Comparison of ENCODE assay signal across 1 cellular context in the genomic region with DNA sequence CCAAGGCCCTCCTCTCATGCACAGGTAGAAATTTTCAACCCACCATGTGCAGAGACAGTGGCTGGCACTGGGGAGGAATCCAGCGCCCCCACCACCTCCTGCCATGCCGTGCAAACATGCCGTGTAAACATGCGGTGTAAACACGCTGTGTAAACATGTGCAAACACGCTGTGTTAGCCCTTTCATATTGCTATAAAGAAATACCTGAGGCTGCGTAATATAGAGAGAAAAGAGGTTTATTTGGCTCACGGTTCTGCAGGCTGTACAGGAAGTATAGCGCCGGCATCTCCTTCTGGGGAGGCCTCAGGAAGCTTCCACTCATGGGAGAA.
TF ChIP-seq lines count a peak whose summit lies in the region.

No MANE protein-coding gene starts in this region.

TF ChIP-seq in K562, 482 proteins besides CTCF, POLR2A, EP300 and RAD21 (continued from another document):
- TF ChIP-seq, protein P1, sequence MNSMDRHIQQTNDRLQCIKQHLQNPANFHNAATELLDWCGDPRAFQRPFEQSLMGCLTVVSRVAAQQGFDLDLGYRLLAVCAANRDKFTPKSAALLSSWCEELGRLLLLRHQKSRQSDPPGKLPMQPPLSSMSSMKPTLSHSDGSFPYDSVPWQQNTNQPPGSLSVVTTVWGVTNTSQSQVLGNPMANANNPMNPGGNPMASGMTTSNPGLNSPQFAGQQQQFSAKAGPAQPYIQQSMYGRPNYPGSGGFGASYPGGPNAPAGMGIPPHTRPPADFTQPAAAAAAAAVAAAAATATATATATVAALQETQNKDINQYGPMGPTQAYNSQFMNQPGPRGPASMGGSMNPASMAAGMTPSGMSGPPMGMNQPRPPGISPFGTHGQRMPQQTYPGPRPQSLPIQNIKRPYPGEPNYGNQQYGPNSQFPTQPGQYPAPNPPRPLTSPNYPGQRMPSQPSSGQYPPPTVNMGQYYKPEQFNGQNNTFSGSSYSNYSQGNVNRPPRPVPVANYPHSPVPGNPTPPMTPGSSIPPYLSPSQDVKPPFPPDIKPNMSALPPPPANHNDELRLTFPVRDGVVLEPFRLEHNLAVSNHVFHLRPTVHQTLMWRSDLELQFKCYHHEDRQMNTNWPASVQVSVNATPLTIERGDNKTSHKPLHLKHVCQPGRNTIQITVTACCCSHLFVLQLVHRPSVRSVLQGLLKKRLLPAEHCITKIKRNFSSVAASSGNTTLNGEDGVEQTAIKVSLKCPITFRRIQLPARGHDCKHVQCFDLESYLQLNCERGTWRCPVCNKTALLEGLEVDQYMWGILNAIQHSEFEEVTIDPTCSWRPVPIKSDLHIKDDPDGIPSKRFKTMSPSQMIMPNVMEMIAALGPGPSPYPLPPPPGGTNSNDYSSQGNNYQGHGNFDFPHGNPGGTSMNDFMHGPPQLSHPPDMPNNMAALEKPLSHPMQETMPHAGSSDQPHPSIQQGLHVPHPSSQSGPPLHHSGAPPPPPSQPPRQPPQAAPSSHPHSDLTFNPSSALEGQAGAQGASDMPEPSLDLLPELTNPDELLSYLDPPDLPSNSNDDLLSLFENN (IDR thresholded peaks at IDR 0.05; ENCODE audit: low read depth in 2 of 2, low read length in 2 of 2): no peak
